In genomic region chr12:92470608-92471021, GRCh38 we compare ENCODE assay signal across 11 cellular contexts.
A peak's percentile ranks its signal among the peaks of the same experiment; 100 is the strongest.
DNase-seq lines count a peak whose midpoint lies in the region; ATAC-seq and TF ChIP-seq lines count a peak whose summit lies in the region.
"Had no signal": no experiment of that assay in that cellular context is flagged by ENCODE, and none has a peak within 500 bp of the region (broad histone marks: within the 10 kb centered on the region; RNA-seq: fewer than 3 reads in every experiment).

No MANE protein-coding gene starts in this region.

- TF ChIP-seq CTCF in KMS-11 (conservative IDR thresholded peaks at IDR 0.05; ENCODE audit: low read depth, low read length): no peak

- H3K36me3 ChIP-seq in KMS-11 (ENCODE audit: insufficient read depth): no peaks in the 10 kb centered on the region
- no peaks in the 10 kb centered on the region for H3K36me3 ChIP-seq in skeletal muscle tissue (ENCODE audit: control insufficient read depth in 3 of 3, insufficient read depth in 3 of 3, low read length in 3 of 3)
- H3K36me3 ChIP-seq: gastroesophageal sphincter, upper lobe of right lung had no signal

- H3K27ac ChIP-seq in KMS-11: no peak overlapping the region; the same call in 1 of the 2 replicates
- peak overlapping the region; percentile 22 for H3K27ac ChIP-seq in skeletal muscle tissue (ENCODE audit: low read depth, low read length)
- H3K27ac ChIP-seq: gastroesophageal sphincter, upper lobe of right lung had no signal

- no peaks in the 10 kb centered on the region for H4K20me1 ChIP-seq in KMS-11 (ENCODE audit: insufficient read depth)

- H3K9ac ChIP-seq in KMS-11 (no peak overlapping the region), skeletal muscle tissue (ENCODE audit: low read depth in 1 of 3, low read length in 3 of 3) (no peak overlapping the region)

- H3K9me3 ChIP-seq in skeletal muscle tissue (ENCODE audit: control insufficient read depth in 3 of 3, low read length in 3 of 3): no peaks in the 10 kb centered on the region
- H3K9me3 ChIP-seq: gastroesophageal sphincter, upper lobe of right lung had no signal

- H3K79me2 ChIP-seq in KMS-11 (ENCODE audit: insufficient read depth, low read depth): no peaks in the 10 kb centered on the region

- peak overlapping the region; percentile 46 for H3K4me2 ChIP-seq in KMS-11

- H3K4me3 ChIP-seq in KMS-11 (IDR thresholded peaks at IDR 0.05; ENCODE audit: insufficient read depth, low read depth, low read length) (no peak overlapping the region), skeletal muscle tissue (ENCODE audit: low read length in 3 of 3) (no peak overlapping the region)
- H3K4me3 ChIP-seq: gastroesophageal sphincter, upper lobe of right lung had no signal

- H2AFZ ChIP-seq in KMS-11 (ENCODE audit: low read depth): no peak overlapping the region

- peak; percentile 94 to 97 for ATAC-seq in activated CD4-positive, CD25-positive, alpha-beta regulatory T cell treated with anti-CD3 and anti-CD28 coated beads, Interleukin-2, amount 50 U/mL, for 24 hours
- peak; percentile 31 for ATAC-seq in GM21576 (IDR thresholded peaks at IDR 0.05; ENCODE audit: unreplicated experiment)
- ATAC-seq: gastroesophageal sphincter, HCT116 had no signal

- H3K4me1 ChIP-seq in KMS-11 (ENCODE audit: low read depth, poor library complexity, severe bottlenecking) (peaks cover 67% of the 10 kb centered on the region), skeletal muscle tissue (ENCODE audit: control insufficient read depth in 3 of 3, insufficient read depth in 3 of 3, low read length in 3 of 3) (peaks cover 21 to 34% (median 26%) of the 10 kb centered on the region in 3 donors)
- H3K4me1 ChIP-seq: upper lobe of right lung had no signal

- DNase-seq in activated CD4-positive, CD25-positive, alpha-beta regulatory T cell treated with anti-CD3 and anti-CD28 coated beads, Interleukin-2, amount 50 U/mL, for 72 hours: no peak
- DNase-seq in NCI-H526 (lab: John Stamatoyannopoulos, UW) (no peak), dedifferentiated amniotic fluid mesenchymal stem cell (ENCODE audit: extremely low spot score) (no peak), dermis blood vessel endothelial cell (no peak)
- DNase-seq: upper lobe of right lung had no signal

- H3K27me3 ChIP-seq in KMS-11 (ENCODE audit: insufficient read depth, low read depth) (no peaks in the 10 kb centered on the region), skeletal muscle tissue (ENCODE audit: control insufficient read depth in 3 of 3, insufficient read depth in 3 of 3, low read length in 3 of 3) (no peaks in the 10 kb centered on the region)
- H3K27me3 ChIP-seq: gastroesophageal sphincter, upper lobe of right lung had no signal
